1 cellular context compared by ENCODE assay signal in the genomic region with DNA sequence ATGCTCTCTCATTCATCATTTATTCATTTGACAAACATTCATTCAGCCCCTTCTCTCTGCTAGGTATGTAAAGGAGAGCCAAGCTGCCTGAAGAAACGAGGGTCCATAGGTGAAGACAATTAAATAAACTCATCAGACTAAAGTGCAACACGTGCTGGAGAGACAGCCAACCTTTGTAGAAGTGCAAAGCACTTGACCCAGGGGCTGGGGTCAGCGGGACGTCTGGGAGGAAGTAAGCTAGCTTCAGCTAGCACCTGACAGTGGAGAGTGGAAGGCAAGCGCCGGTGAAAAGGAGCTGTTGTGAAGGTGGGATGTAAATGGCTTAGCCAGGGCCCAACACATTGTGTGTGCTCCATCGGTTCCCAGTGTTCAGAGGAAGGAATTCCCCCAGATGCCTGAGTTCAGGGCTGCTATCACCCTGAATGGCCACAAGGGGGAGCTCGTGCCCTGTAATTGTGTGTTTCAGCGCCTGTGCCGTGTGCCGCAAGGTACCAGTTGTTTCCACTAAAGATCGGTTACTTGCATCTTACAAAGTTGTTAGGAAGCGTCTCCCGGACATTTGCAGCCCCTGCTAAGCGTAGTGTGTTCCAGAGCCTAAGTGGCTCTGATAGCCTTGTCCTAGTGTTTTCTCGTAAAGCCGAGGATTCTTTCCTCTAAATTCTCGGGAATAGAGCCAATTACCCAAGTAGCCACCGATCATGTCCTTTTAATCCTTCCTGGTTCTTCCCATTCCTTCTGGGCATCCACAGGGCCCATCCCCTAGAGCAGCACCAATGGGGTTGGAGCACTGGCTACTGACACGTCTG.
TF ChIP-seq lines count a peak whose summit lies in the region.

No MANE protein-coding gene starts in this region.

TF ChIP-seq in HepG2, 621 proteins besides CTCF, POLR2A, EP300 and RAD21 (continued from another document):
- no peak for TF ChIP-seq SRSF9 (IDR thresholded peaks at IDR 0.05; ENCODE audit: borderline replicate concordance, insufficient read depth, low read depth, low read length, poor library complexity, severe bottlenecking)
- TF ChIP-seq ARNTL (CRISPR knock-in tag; IDR thresholded peaks at IDR 0.05): 0 out of 2 replicates have a peak, but pooled peaks have one; percentile 41
- 0 out of 2 replicates have a peak, but pooled peaks have one; percentile 17 for TF ChIP-seq RXRA (CRISPR knock-in tag; IDR thresholded peaks at IDR 0.05)
- peak; percentile 65 for TF ChIP-seq SMC3 (IDR thresholded peaks at IDR 0.05; ENCODE audit: low read length)
- no peak for TF ChIP-seq SOX6 (IDR thresholded peaks at IDR 0.05)
- no peak for TF ChIP-seq SOX6 (CRISPR knock-in tag; IDR thresholded peaks at IDR 0.05)
- 0 out of 2 replicates have a peak, but pooled peaks have one; percentile 6 for TF ChIP-seq FOSL2 (CRISPR knock-in tag; IDR thresholded peaks at IDR 0.05)
- TF ChIP-seq POGZ (CRISPR knock-in tag; IDR thresholded peaks at IDR 0.05): no peak
- TF ChIP-seq NR2C2 (CRISPR knock-in tag; IDR thresholded peaks at IDR 0.05; ENCODE audit: borderline replicate concordance): peak; percentile 37; the same call in 1 of the 2 replicates
- peak; percentile 64 for TF ChIP-seq TARDBP (CRISPR knock-in tag; IDR thresholded peaks at IDR 0.05)
- 0 out of 2 replicates have a peak, but pooled peaks have one; percentile 25 for TF ChIP-seq AHR (CRISPR knock-in tag; IDR thresholded peaks at IDR 0.05)
- no peak for TF ChIP-seq NCOA1 (CRISPR knock-in tag; IDR thresholded peaks at IDR 0.05)
- 0 out of 2 replicates have a peak, but pooled peaks have one; percentile 33 for TF ChIP-seq REPIN1 (CRISPR knock-in tag; IDR thresholded peaks at IDR 0.05; ENCODE audit: borderline replicate concordance, low read depth)
- 0 out of 2 replicates have a peak, but pooled peaks have one; percentile 16 for TF ChIP-seq SALL1 (CRISPR knock-in tag; IDR thresholded peaks at IDR 0.05)
- 0 out of 2 replicates have a peak, but pooled peaks have one; percentile 56 for TF ChIP-seq MEIS1 (CRISPR knock-in tag; IDR thresholded peaks at IDR 0.05; ENCODE audit: borderline replicate concordance)
- TF ChIP-seq HES4 (CRISPR knock-in tag; IDR thresholded peaks at IDR 0.05; ENCODE audit: borderline replicate concordance): no peak
- TF ChIP-seq, protein P1, sequence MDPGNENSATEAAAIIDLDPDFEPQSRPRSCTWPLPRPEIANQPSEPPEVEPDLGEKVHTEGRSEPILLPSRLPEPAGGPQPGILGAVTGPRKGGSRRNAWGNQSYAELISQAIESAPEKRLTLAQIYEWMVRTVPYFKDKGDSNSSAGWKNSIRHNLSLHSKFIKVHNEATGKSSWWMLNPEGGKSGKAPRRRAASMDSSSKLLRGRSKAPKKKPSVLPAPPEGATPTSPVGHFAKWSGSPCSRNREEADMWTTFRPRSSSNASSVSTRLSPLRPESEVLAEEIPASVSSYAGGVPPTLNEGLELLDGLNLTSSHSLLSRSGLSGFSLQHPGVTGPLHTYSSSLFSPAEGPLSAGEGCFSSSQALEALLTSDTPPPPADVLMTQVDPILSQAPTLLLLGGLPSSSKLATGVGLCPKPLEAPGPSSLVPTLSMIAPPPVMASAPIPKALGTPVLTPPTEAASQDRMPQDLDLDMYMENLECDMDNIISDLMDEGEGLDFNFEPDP (CRISPR knock-in tag; conservative IDR thresholded peaks at IDR 0.05): 0 out of 2 replicates have a peak, but pooled peaks have one; percentile 14
- TF ChIP-seq, protein P2, sequence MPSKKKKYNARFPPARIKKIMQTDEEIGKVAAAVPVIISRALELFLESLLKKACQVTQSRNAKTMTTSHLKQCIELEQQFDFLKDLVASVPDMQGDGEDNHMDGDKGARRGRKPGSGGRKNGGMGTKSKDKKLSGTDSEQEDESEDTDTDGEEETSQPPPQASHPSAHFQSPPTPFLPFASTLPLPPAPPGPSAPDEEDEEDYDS (CRISPR knock-in tag; IDR thresholded peaks at IDR 0.05): 0 out of 2 replicates have a peak, but pooled peaks have one; percentile 11
- peak; percentile 52; the same call in 1 of the 2 replicates for TF ChIP-seq ZNF276 (CRISPR knock-in tag; IDR thresholded peaks at IDR 0.05; ENCODE audit: low read depth)
- TF ChIP-seq SP4 (CRISPR knock-in tag; IDR thresholded peaks at IDR 0.05): 0 out of 2 replicates have a peak, but pooled peaks have one; percentile 58
- peak; percentile 76; the same call in 1 of the 2 replicates for TF ChIP-seq EZH2 (conservative IDR thresholded peaks at IDR 0.05; ENCODE audit: low read depth, low read length)
- peak; percentile 70 for TF ChIP-seq XRCC5 (optimal IDR thresholded peaks at IDR 0.05; ENCODE audit: low read length)
- peak; percentile 39; the same call in 1 of the 2 replicates for TF ChIP-seq MIXL1 (CRISPR knock-in tag; IDR thresholded peaks at IDR 0.05)
- 0 out of 2 replicates have a peak, but pooled peaks have one; percentile 65 for TF ChIP-seq ZNF556 (CRISPR knock-in tag; IDR thresholded peaks at IDR 0.05; ENCODE audit: borderline replicate concordance)
- TF ChIP-seq RFX5 (IDR thresholded peaks at IDR 0.05; ENCODE audit: low read depth, low read length): no peak
- 0 out of 2 replicates have a peak, but pooled peaks have one; percentile 33 for TF ChIP-seq ZNF580 (CRISPR knock-in tag; IDR thresholded peaks at IDR 0.05; ENCODE audit: borderline replicate concordance, low read depth)
- TF ChIP-seq STAG1 (CRISPR knock-in tag; IDR thresholded peaks at IDR 0.05): peak; percentile 80
- peak; percentile 17; the same call in 1 of the 2 replicates for TF ChIP-seq BHLHE40 (IDR thresholded peaks at IDR 0.05; ENCODE audit: low read length)
- TF ChIP-seq, protein P3, sequence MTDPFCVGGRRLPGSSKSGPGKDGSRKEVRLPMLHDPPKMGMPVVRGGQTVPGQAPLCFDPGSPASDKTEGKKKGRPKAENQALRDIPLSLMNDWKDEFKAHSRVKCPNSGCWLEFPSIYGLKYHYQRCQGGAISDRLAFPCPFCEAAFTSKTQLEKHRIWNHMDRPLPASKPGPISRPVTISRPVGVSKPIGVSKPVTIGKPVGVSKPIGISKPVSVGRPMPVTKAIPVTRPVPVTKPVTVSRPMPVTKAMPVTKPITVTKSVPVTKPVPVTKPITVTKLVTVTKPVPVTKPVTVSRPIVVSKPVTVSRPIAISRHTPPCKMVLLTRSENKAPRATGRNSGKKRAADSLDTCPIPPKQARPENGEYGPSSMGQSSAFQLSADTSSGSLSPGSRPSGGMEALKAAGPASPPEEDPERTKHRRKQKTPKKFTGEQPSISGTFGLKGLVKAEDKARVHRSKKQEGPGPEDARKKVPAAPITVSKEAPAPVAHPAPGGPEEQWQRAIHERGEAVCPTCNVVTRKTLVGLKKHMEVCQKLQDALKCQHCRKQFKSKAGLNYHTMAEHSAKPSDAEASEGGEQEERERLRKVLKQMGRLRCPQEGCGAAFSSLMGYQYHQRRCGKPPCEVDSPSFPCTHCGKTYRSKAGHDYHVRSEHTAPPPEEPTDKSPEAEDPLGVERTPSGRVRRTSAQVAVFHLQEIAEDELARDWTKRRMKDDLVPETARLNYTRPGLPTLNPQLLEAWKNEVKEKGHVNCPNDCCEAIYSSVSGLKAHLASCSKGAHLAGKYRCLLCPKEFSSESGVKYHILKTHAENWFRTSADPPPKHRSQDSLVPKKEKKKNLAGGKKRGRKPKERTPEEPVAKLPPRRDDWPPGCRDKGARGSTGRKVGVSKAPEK (CRISPR knock-in tag; IDR thresholded peaks at IDR 0.05; ENCODE audit: borderline replicate concordance): 0 out of 2 replicates have a peak, but pooled peaks have one; percentile 23
- TF ChIP-seq BCL6 (CRISPR knock-in tag; IDR thresholded peaks at IDR 0.05): 0 out of 2 replicates have a peak, but pooled peaks have one; percentile 14
- 0 out of 2 replicates have a peak, but pooled peaks have one; percentile 36 for TF ChIP-seq ZNF354B (CRISPR knock-in tag; IDR thresholded peaks at IDR 0.05)
